In the genomic region with DNA sequence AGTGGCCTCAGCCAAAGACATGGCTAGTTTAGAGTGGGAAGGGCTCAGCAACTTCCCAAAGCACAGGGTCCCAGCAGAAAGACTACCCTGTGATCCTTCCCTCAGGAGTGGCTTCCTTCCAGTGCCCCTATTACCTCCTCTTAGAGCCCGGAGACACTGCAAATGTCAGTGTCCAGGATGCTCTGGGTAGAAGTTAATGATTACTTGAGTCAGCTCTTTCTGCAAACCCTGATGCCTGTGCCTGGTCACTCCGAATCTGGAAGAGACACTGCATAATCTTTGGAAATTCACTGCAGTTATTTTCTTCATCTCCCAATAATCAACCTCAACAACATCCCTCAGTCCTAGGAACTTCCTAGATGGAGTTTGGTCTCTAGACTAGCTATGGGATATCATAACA, we compare ENCODE assay signal across 29 cellular contexts.
"Had no signal": no experiment of that assay in that cellular context is flagged by ENCODE, and none has a peak within 500 bp of the region (broad histone marks: within the 10 kb centered on the region; RNA-seq: fewer than 3 reads in every experiment).

No MANE protein-coding gene starts in this region.

- H3K36me3 ChIP-seq: left lung, neural progenitor cell, neutrophil, right atrium auricular region, suprapubic skin, thoracic aorta, tibial artery, upper lobe of right lung had no signal

- H3K4me3 ChIP-seq: left lung, lung, neural progenitor cell, psoas muscle, right atrium auricular region, skin epidermis, suprapubic skin, thoracic aorta, tibial artery, upper lobe of right lung had no signal

- H3K4me2 ChIP-seq: neural progenitor cell had no signal

- H3K9ac ChIP-seq: neural progenitor cell, parathyroid adenoma had no signal

- H2AFZ ChIP-seq: neural progenitor cell, parathyroid adenoma had no signal

- H3K4me1 ChIP-seq: parathyroid adenoma, psoas muscle, right atrium auricular region had no signal

- H3K79me2 ChIP-seq: parathyroid adenoma had no signal

- H3K27ac ChIP-seq: left lung, neural progenitor cell, neutrophil, parathyroid adenoma, psoas muscle, right atrium auricular region, skin epidermis, suprapubic skin, thoracic aorta, tibial artery, upper lobe of right lung had no signal

- FAIRE-seq: islet of Langerhans, kidney, urothelium cell line had no signal

- H3K9me3 ChIP-seq: left lung, neutrophil, psoas muscle, right atrium auricular region, suprapubic skin, thoracic aorta, tibial artery, upper lobe of right lung had no signal

- DNase-seq: hypothalamus; immature natural killer cell; kidney; left lung; mesendoderm; naive B cell; natural killer cell; nephron progenitor cell; occipital lobe; psoas muscle; stimulated activated CD4-positive, alpha-beta T cell treated with anti-CD3 and anti-CD28 coated beads, Interleukin-12 subunit alpha, Interleukin-12 subunit beta, amount 100 ng/mL, for 4 hours; stimulated activated CD4-positive, alpha-beta T cell treated with anti-CD3 and anti-CD28 coated beads, Interleukin-15, amount 100 ng/mL, for 24 hours; stimulated activated CD4-positive, alpha-beta T cell treated with anti-CD3 and anti-CD28 coated beads, Interleukin-2, amount 100 ng/mL, for 24 hours; stimulated activated CD4-positive, alpha-beta T cell treated with anti-CD3 and anti-CD28 coated beads, Interleukin-4, amount 100 ng/mL, for 1 hour; stimulated activated naive CD4-positive, alpha-beta T cell; tibial artery; trophoblast cell; upper lobe of right lung had no signal

- ATAC-seq: left lung, natural killer cell, psoas muscle, sciatic nerve, upper lobe of right lung had no signal

- H3K27me3 ChIP-seq: left lung, neural progenitor cell, right atrium auricular region, suprapubic skin, tibial artery, upper lobe of right lung had no signal
